In the genomic region with DNA sequence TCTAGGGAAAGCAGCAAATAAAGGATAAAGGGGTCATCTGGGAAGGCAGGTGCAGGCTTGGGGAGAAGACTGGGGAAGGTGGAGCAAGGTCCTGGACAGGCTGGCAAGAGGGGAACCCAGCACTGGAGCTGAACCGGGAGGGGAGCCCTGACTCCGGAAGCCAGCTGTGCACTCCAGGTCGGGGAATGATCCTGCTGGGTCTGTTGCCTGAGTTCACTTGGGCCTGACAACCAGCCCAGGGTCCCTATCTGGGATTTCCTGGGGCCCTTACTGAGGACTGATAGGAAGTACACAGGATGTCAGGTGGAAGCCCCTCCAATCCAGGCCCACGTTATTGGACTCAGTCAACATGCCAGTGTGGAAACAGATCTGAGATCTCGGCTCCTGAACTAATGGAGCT, we compare ENCODE assay signal across 1 cellular context.
TF ChIP-seq lines count a peak whose summit lies in the region.

No MANE protein-coding gene starts in this region.

TF ChIP-seq in IMR-90, 13 proteins besides CTCF, POLR2A, EP300 and RAD21:
- TF ChIP-seq CEBPB (IDR thresholded peaks at IDR 0.05; ENCODE audit: low read depth, low read length), result no peak
- no peak for TF ChIP-seq RFX5 (IDR thresholded peaks at IDR 0.05; ENCODE audit: low read depth, low read length)
TF ChIP-seq in IMR-90: peak in this region for 0.
